Comparison of ENCODE assay signal across 2 cellular contexts in the genomic region with DNA sequence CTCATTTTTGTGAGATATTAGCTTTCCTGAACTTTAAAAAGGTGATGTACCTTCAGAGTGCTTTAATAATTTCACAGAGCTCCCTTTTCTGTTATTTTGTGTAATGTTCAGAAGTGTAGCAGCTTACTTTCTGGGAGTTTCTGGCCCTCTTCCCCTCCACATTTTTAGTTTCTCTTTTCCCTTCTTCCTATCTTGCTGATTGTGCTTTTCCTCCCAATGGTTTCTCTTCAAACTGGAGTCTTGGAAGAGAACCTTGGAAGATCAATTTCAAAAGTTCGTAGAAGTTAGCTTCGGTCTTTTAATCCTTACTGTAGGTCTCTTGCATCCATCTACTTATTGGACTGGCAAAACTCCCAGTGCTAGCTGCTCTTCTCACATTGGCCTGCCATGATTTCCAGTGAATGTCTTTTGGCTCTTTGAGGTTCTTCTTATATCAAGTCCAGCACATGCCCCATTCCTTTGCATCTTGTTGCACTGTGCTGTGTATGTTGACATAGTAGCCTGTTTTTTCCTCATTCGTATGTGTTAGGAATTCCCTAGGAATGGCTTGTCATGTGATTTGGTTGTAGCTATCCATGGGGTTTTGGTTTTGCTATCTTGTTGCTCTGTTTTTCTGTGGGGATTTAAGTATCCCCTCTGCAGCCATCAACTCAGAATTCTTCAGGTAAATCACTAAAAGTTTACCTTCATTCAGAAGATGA.
TF ChIP-seq lines count a peak whose summit lies in the region.

No MANE protein-coding gene starts in this region.

TF ChIP-seq in GM23338, 12 proteins besides CTCF, POLR2A, EP300 and RAD21:
- no peak for TF ChIP-seq EZH2phosphoT487 (IDR thresholded peaks at IDR 0.05; ENCODE audit: unreplicated experiment)
- TF ChIP-seq CREB1 (CRISPR knock-in tag; IDR thresholded peaks at IDR 0.05; ENCODE audit: low read depth) = no peak
- no peak for TF ChIP-seq POLR2AphosphoS5 (IDR thresholded peaks at IDR 0.05; ENCODE audit: low read depth)
- TF ChIP-seq, protein P1, sequence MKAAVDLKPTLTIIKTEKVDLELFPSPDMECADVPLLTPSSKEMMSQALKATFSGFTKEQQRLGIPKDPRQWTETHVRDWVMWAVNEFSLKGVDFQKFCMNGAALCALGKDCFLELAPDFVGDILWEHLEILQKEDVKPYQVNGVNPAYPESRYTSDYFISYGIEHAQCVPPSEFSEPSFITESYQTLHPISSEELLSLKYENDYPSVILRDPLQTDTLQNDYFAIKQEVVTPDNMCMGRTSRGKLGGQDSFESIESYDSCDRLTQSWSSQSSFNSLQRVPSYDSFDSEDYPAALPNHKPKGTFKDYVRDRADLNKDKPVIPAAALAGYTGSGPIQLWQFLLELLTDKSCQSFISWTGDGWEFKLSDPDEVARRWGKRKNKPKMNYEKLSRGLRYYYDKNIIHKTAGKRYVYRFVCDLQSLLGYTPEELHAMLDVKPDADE (IDR thresholded peaks at IDR 0.05) = no peak
- TF ChIP-seq EZH2 (IDR thresholded peaks at IDR 0.05; ENCODE audit: low read depth, unreplicated experiment) = no peak
- no peak for TF ChIP-seq JUNB (IDR thresholded peaks at IDR 0.05; ENCODE audit: unreplicated experiment)

TF ChIP-seq in GM12878, 131 proteins besides CTCF, POLR2A, EP300 and RAD21:
- TF ChIP-seq TBL1XR1 (IDR thresholded peaks at IDR 0.05; ENCODE audit: low read depth, low read length) = no peak
TF ChIP-seq in GM12878: peak in this region for 0.
